Comparison of ENCODE assay signal across 1 cellular context in the genomic region with DNA sequence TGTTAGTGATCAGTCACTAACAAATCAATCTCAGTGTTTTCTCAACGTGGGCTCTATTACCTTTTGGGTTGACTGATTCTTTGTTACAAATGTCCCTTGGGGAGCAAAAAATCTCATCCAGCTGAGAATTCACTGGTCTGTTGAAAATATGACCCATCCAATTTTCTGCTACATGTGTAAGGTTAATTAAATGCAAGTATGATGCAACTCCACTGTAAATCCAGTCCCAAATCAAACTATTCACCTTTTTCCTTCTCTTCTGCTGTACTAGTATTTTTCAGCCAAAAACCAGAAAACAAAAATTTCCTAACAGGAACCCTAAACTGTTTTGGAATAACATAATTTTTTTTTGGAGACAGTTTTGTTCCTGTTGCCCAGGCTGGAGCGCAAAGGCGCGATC.
TF ChIP-seq lines count a peak whose summit lies in the region.

No MANE protein-coding gene starts in this region.

TF ChIP-seq in K562, 482 proteins besides CTCF, POLR2A, EP300 and RAD21 (continued from another document):
- TF ChIP-seq, protein P1, sequence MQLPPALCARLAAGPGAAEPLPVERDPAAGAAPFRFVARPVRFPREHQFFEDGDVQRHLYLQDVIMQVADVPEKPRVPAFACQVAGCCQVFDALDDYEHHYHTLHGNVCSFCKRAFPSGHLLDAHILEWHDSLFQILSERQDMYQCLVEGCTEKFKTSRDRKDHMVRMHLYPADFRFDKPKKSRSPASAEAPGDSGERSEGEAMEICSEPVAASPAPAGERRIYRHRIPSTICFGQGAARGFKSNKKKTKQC (CRISPR knock-in tag; IDR thresholded peaks at IDR 0.05): no peak
- TF ChIP-seq ETV1 (tag; conservative IDR thresholded peaks at IDR 0.05; ENCODE audit: low read depth): no peak
